7 cellular contexts compared by ENCODE assay signal in the genomic region with DNA sequence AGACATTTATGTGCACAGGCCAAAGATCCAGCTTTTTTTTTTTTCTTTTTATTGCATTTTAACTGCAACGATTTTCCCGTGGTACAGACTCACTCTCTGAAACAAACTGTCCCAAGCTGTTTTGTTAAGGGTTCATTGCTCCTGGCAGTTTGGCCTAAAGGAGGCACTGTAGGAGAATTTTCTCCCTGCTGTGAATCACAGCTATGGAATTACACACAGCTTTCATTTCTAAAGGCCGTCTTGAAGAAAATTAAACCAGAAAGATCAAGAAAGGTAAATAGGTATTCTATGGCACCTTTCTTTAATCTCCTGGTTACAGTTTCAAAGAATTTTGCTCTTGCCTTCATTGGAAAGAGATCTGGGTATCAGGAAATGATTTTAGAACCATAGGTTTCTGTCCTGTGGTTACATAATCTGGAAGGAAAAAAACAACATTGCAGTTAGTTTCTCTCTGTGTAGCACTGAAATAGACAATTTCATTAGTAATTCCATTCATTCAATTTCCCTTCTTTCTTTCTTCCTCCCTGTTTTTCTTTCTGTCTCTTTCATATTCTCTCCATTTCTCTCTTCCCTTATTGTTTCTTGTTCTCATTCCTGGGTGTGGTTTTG. TPM values are rescaled to one million over a fixed set of nuclear protein-coding genes. Genes with fewer than 3 reads are reported as not detected.
DNase-seq lines count a peak whose midpoint lies in the region; ATAC-seq and TF ChIP-seq lines count a peak whose summit lies in the region.

No MANE protein-coding gene starts in this region.

- peak in 4 of 6 experiments; percentile 57 to 89 (median 82) for TF ChIP-seq CTCF in Peyer's patch (IDR thresholded peaks at IDR 0.05)

- peak in 1 of 3 donors; percentile 80 for DNase-seq in Peyer's patch
- DNase-seq in posterior vena cava (ENCODE audit: low spot score) = no peak
- no peak for DNase-seq in central memory CD4-positive, alpha-beta T cell

- H3K4me3 ChIP-seq in Peyer's patch = peak overlapping the region in 2 of 4 donors; percentile 8 to 26
- H3K4me3 ChIP-seq in muscle layer of duodenum (ENCODE audit: low read depth in 1 of 2, low read length in 2 of 2) = peak overlapping the region; percentile 46 to 52

- no peak for TF ChIP-seq POLR2A in Peyer's patch (IDR thresholded peaks at IDR 0.05)

- no peaks in the 10 kb centered on the region for H3K9me3 ChIP-seq in Peyer's patch
- no peaks in the 10 kb centered on the region for H3K9me3 ChIP-seq in muscle layer of duodenum (ENCODE audit: control insufficient read depth in 1 of 2, low read length in 2 of 2)

- H3K27ac ChIP-seq in Peyer's patch (peak overlapping the region in 3 of 4 donors; percentile 67 to 97 (median 95)), muscle layer of duodenum (ENCODE audit: low read length) (peak overlapping the region; percentile 88)

- ATAC-seq in GM21423 (IDR thresholded peaks at IDR 0.05; ENCODE audit: unreplicated experiment) (peak; percentile 45), esophagus mucosa (peak; percentile 75), GM19452 (IDR thresholded peaks at IDR 0.05; ENCODE audit: unreplicated experiment) (no peak)

- H3K27me3 ChIP-seq in Peyer's patch (no peaks in the 10 kb centered on the region), muscle layer of duodenum (ENCODE audit: low read depth, low read length) (no peaks in the 10 kb centered on the region)

- peaks cover 0 to 45% (median 8%) of the 10 kb centered on the region in 4 donors for H3K4me1 ChIP-seq in Peyer's patch
- H3K4me1 ChIP-seq in muscle layer of duodenum (ENCODE audit: control insufficient read depth in 1 of 2, insufficient read depth in 2 of 2, low read length in 2 of 2) = peaks cover 22 to 30% of the 10 kb centered on the region in 2 donors

- no peaks in the 10 kb centered on the region for H3K36me3 ChIP-seq in Peyer's patch
- H3K36me3 ChIP-seq in muscle layer of duodenum (ENCODE audit: control insufficient read depth in 1 of 2, insufficient read depth in 2 of 2, low read length in 2 of 2) = no peaks in the 10 kb centered on the region

- intact Hi-C loops in posterior vena cava (cut with DNase I) = no loop called here

RNA-seq across cellular contexts. Expression of a gene that starts 51.2 kb away (rescaled TPM):
- total RNA-seq in Peyer's patch (100 to 1,000 TPM; 130 to 664 (median 240) TPM), esophagus mucosa (1.5 TPM), posterior vena cava (100 to 1,000 TPM in 1 of 2 donors, 10 to 100 TPM in 1; 66.4 to 433 TPM)

RNA-seq across cellular contexts. Expression of a gene that starts 59.4 kb away (rescaled TPM):
- total RNA-seq in Peyer's patch (1 to 10 TPM in 1 of 4 donors, not detected in 3; 1.3 TPM), esophagus mucosa (not detected), posterior vena cava (under 1 TPM in 1 of 2 donors, not detected in 1; 0.24 TPM)

Comparison
In these comparisons a context has a peak if more than half of its experiments do, and no peak if none do; other contexts are left out.
1. RNA of a gene that starts 51.2 kb away (total RNA-seq): 66.4 to 433 TPM in posterior vena cava and 130 to 664 TPM in Peyer's patch; 1.5 TPM in esophagus mucosa (single experiment); every median in the first group is over 10 times any median in the second.